In the genomic region with DNA sequence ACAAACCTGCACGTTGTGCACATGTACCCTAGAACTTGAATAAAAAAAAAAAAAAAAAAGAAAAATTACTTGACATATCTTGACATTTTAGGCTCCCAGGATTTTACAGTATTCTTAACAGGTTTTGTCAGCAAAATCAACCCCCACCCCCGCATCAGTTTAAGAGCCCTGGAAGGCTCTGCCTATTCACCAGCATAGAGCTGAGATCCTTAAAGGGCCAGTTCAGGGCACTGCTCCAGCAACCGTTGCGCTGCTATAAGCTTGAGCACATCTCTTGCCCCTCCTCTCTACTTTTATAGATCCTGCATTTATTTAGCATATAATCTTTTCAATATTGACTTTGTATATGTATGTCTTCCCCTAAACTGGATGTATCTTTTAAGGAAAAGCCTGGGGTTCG, we compare ENCODE assay signal across 8 cellular contexts. TPM values are rescaled to one million over a fixed set of nuclear protein-coding genes. Genes with fewer than 3 reads are reported as not detected.
DNase-seq lines count a peak whose midpoint lies in the region; ATAC-seq, FAIRE-seq and TF ChIP-seq lines count a peak whose summit lies in the region.

No MANE protein-coding gene starts in this region.

- H3K4me1 ChIP-seq in GM12878 (ENCODE audit: control insufficient read depth, insufficient read depth, low read length) = peaks cover 7% of the 10 kb centered on the region
- no peaks in the 10 kb centered on the region for H3K4me1 ChIP-seq in iPS DF 6.9 (ENCODE audit: control insufficient read depth, insufficient read depth, low read length)

- WGBS in GM12878 (ENCODE audit: insufficient coverage, insufficient replicate concordance, low lambda C conversion rate, missing lambda C conversion rate) = 26% methylated on average over 4 of the region's 5 CpGs
- no CpG with 5 or more reads among the region's 5 CpGs for WGBS in iPS DF 6.9 (ENCODE audit: insufficient coverage, insufficient read length)

- no peak for TF ChIP-seq EP300 in GM12878 (IDR thresholded peaks at IDR 0.05; ENCODE audit: borderline replicate concordance in 1 of 2, control insufficient read depth in 1 of 2, low read depth in 2 of 2, low read length in 2 of 2)

- H3K9ac ChIP-seq in GM12878 (ENCODE audit: control insufficient read depth, insufficient read depth, low read length) = peak overlapping the region; percentile 95

- no peaks in the 10 kb centered on the region for H3K27me3 ChIP-seq in GM12878 (replicated peaks in 1 of 2; ENCODE audit: control insufficient read depth in 2 of 2, insufficient read depth in 2 of 2, low read length in 1 of 2)
- no peaks in the 10 kb centered on the region for H3K27me3 ChIP-seq in iPS DF 6.9 (ENCODE audit: control insufficient read depth, insufficient read depth, low read length)

- RAD21 ChIA-PET in GM12878 (lab: Charles Lee; ENCODE audit: unreplicated experiment) = interaction anchor here (1.2 to 4.6 kb wide), 3 partner anchors 36 to 370 kb away, joined by 3 to 65 read pairs (median 12); a partner anchor contains a TSS

- no peak for TF ChIP-seq RAD21 in GM12878 (IDR thresholded peaks at IDR 0.05; ENCODE audit: insufficient read depth, low read depth, low read length)

- intact Hi-C loops in GM12878 (cut with micrococcal nuclease; ENCODE audit: unreplicated experiment) = no loop called here

- H4K20me1 ChIP-seq in GM12878 (ENCODE audit: control insufficient read depth, insufficient read depth) = peaks cover 6% of the 10 kb centered on the region; the same call in 1 of the 2 replicates

- H3K4me3 ChIP-seq in GM12878 (peak overlapping the region; percentile 92), iPS DF 6.9 (ENCODE audit: low read length) (peak overlapping the region; percentile 75; the same call in 1 of the 2 replicates), retinal pigment epithelial cell (ENCODE audit: low read length) (peak overlapping the region; percentile 67)

- H3K79me2 ChIP-seq in GM12878 (ENCODE audit: control insufficient read depth, insufficient read depth, low read length) = peaks cover 42% of the 10 kb centered on the region

- H3K9me3 ChIP-seq in GM12878 (replicated peaks; ENCODE audit: control insufficient read depth, insufficient read depth, low read length) = no peaks in the 10 kb centered on the region
- H3K9me3 ChIP-seq in iPS DF 6.9 (ENCODE audit: control insufficient read depth, insufficient read depth, low read length) = no peaks in the 10 kb centered on the region

- DNase-seq in GF-D8 (lab: John Stamatoyannopoulos, UW) (peak; percentile 76), HTR-8/SVneo (ENCODE audit: insufficient read length, low spot score) (peak; percentile 43), RPMI8226 (peak; percentile 75), GM12878 (ENCODE audit: low read depth, low spot score) (no peak), iPS DF 6.9 (ENCODE audit: low read depth, low spot score) (no peak), retinal pigment epithelial cell (ENCODE audit: low read depth) (no peak)

- FAIRE-seq in HTR-8/SVneo (lab: Jason Lieb, UNC) (no peak), GM12878 (lab: Jason Lieb, UNC) (no peak)

- SMC1A ChIA-PET in GM12878 (lab: Charles Lee; ENCODE audit: uncharacterized antibody, unreplicated experiment) = interaction anchor here (0.8 to 5.9 kb wide), 4 partner anchors 16 to 411 kb away, joined by 3 to 67 read pairs (median 5); a partner anchor contains a TSS

- peak overlapping the region; percentile 80; the same call in 1 of the 2 replicates for H3K27ac ChIP-seq in GM12878 (ENCODE audit: control insufficient read depth, insufficient read depth)
- no peak overlapping the region for H3K27ac ChIP-seq in iPS DF 6.9 (ENCODE audit: low read length)

- no peak for TF ChIP-seq POLR2A in GM12878 (IDR thresholded peaks at IDR 0.05; ENCODE audit: low read depth, low read length)

- ATAC-seq in GM12878 (peak; percentile 24; the same call in 2 of the 3 replicates), HG03095 (IDR thresholded peaks at IDR 0.05; ENCODE audit: unreplicated experiment) (no peak), GM21576 (IDR thresholded peaks at IDR 0.05; ENCODE audit: unreplicated experiment) (no peak)

- BruUV-seq in GM12878 (replicated peaks; lab: Mats Ljungman, UMichigan) = TSS peak; percentile 89

- H3K36me3 ChIP-seq in GM12878 (ENCODE audit: control insufficient read depth in 2 of 2, insufficient read depth in 2 of 2, low read length in 1 of 2) (peaks cover 1 to 3% of the 10 kb centered on the region in 2 experiments; a peak in 3 of 4 replicates), iPS DF 6.9 (ENCODE audit: control insufficient read depth, insufficient read depth, low read length) (no peaks in the 10 kb centered on the region)

- TF ChIP-seq CTCF in GM12878 (IDR thresholded peaks at IDR 0.05 in 2 of 3, conservative IDR thresholded peaks at IDR 0.05 in 1 of 3; ENCODE audit: control insufficient read depth in 2 of 3, extremely low read depth in 1 of 3, insufficient read depth in 1 of 3, low read depth in 3 of 3, low read length in 3 of 3) (no peak), retinal pigment epithelial cell (conservative IDR thresholded peaks at IDR 0.05; ENCODE audit: low read depth, low read length) (no peak)

- CTCF ChIA-PET in GM12878 (lab: Yijun Ruan, JAX) = interaction anchor here (0.6 to 6.6 kb wide), 6 partner anchors 37 to 1941 kb away, joined by 3 to 93 read pairs (median 4); a partner anchor contains a TSS

- POLR2A ChIA-PET in GM12878 (lab: Charles Lee) = interaction anchor here (0.7 to 3.6 kb wide), 5 partner anchors 13 to 289 kb away, joined by 3 to 42 read pairs (median 7); a partner anchor contains a TSS

- H3K4me2 ChIP-seq in GM12878 (ENCODE audit: control insufficient read depth, insufficient read depth) = peak overlapping the region; percentile 89

- in situ Hi-C loops in GM12878 (cut with MboI) = no loop called here

- H2AFZ ChIP-seq in GM12878 (ENCODE audit: control insufficient read depth, low read depth, low read length) = peak overlapping the region; percentile 89

RNA-seq across cellular contexts. Expression of a gene that starts 0.7 kb away (rescaled TPM):
- 53.3 and 53.4 TPM in 2 replicates for total RNA-seq in GM12878 (2013; cell fraction: nucleolus; rRNA removed)
- total RNA-seq in GM12878 (2014; rRNA removed) (47.5 and 62.2 TPM in 2 replicates), GM12878 (2014; rRNA removed; fragmentation: Illumina TruSeq; extraction: Trizol) (47.8 and 48.3 TPM in 2 replicates), GM12878 (2021) (49.3 and 49.6 TPM in 2 replicates)
- 12.1 TPM for polyA plus RNA-seq in GM12878 (2011; ENCODE audit: low read depth)
- polyA plus RNA-seq in GM12878 (2011; rRNA removed) (32.1 and 36.1 TPM in 2 replicates), GM12878 (2014; fragmentation: Illumina TruSeq; extraction: Trizol) (25.5 and 32.2 TPM in 2 replicates), GM12878 (2014; fragmentation: Nextera tagmentation; extraction: Ambion mirVana) (10 to 100 TPM; 17.6 to 64.8 TPM), GM12878 (2014; rRNA removed) (19.2 and 22.0 TPM in 2 replicates), GM12878 (2016; fragmentation: Nextera tagmentation; extraction: Ambion mirVana) (10 to 100 TPM; 51.1 to 53.2 TPM)
- 21.8 and 26.0 TPM in 2 replicates for polyA plus RNA-seq in GM12878 (2011; cell fraction: cytosol; rRNA removed)
- 13.0 and 16.1 TPM in 2 replicates for polyA plus RNA-seq in GM12878 (2011; cell fraction: nucleus; rRNA removed)
- polyA plus RNA-seq in GM12878 (2012) = 16.4 and 16.8 TPM in 2 replicates
- 76.4 and 83.2 TPM in 2 replicates for polyA minus RNA-seq in GM12878 (2011; rRNA and poly(A)+ RNA removed)
- 21.2 and 28.9 TPM in 2 replicates for polyA minus RNA-seq in GM12878 (2011; cell fraction: cytosol; rRNA and poly(A)+ RNA removed)
- polyA minus RNA-seq in GM12878 (2011; cell fraction: nucleus; rRNA and poly(A)+ RNA removed) = 11.7 and 18.3 TPM in 2 replicates

RNA-seq across cellular contexts. Expression of a gene that starts 35.2 kb away (rescaled TPM):
- total RNA-seq in GM12878 (2013; cell fraction: nucleolus; rRNA removed) = 135 and 149 TPM in 2 replicates
- total RNA-seq in GM12878 (2014; rRNA removed) (9.1 and 11.6 TPM in 2 replicates), GM12878 (2014; rRNA removed; fragmentation: Illumina TruSeq; extraction: Trizol) (8.4 and 9.0 TPM in 2 replicates), GM12878 (2021) (20.7 and 23.9 TPM in 2 replicates)
- 13.0 TPM for polyA plus RNA-seq in GM12878 (2011; ENCODE audit: low read depth)
- polyA plus RNA-seq in GM12878 (2011; rRNA removed) (9.5 and 20.7 TPM in 2 replicates), GM12878 (2014; fragmentation: Illumina TruSeq; extraction: Trizol) (12.7 and 16.3 TPM in 2 replicates), GM12878 (2014; fragmentation: Nextera tagmentation; extraction: Ambion mirVana) (1 to 10 TPM; 4.9 to 5.7 TPM), GM12878 (2014; rRNA removed) (16.5 and 19.3 TPM in 2 replicates), GM12878 (2016; fragmentation: Nextera tagmentation; extraction: Ambion mirVana) (1 to 10 TPM; 5.4 to 6.8 TPM)
- polyA plus RNA-seq in GM12878 (2011; cell fraction: cytosol; rRNA removed) = 17.4 and 19.1 TPM in 2 replicates
- 132 and 186 TPM in 2 replicates for polyA plus RNA-seq in GM12878 (2011; cell fraction: nucleus; rRNA removed)
- 23.5 and 23.6 TPM in 2 replicates for polyA plus RNA-seq in GM12878 (2012)
- polyA minus RNA-seq in GM12878 (2011; rRNA and poly(A)+ RNA removed) = 30.9 and 35.5 TPM in 2 replicates
- 8.3 and 11.5 TPM in 2 replicates for polyA minus RNA-seq in GM12878 (2011; cell fraction: cytosol; rRNA and poly(A)+ RNA removed)
- polyA minus RNA-seq in GM12878 (2011; cell fraction: nucleus; rRNA and poly(A)+ RNA removed) = 54.3 and 61.1 TPM in 2 replicates

RNA-seq across cellular contexts. Expression of a gene that starts 45.2 kb away (rescaled TPM):
- 171 and 172 TPM in 2 replicates for total RNA-seq in GM12878 (2013; cell fraction: nucleolus; rRNA removed)
- total RNA-seq in GM12878 (2014; rRNA removed) (13.2 and 15.6 TPM in 2 replicates), GM12878 (2014; rRNA removed; fragmentation: Illumina TruSeq; extraction: Trizol) (10.7 and 12.1 TPM in 2 replicates), GM12878 (2021) (24.5 and 31.9 TPM in 2 replicates)
- 10.1 TPM for polyA plus RNA-seq in GM12878 (2011; ENCODE audit: low read depth)
- polyA plus RNA-seq in GM12878 (2011; rRNA removed) (10.4 and 11.4 TPM in 2 replicates), GM12878 (2014; fragmentation: Illumina TruSeq; extraction: Trizol) (14.5 and 16.9 TPM in 2 replicates), GM12878 (2014; fragmentation: Nextera tagmentation; extraction: Ambion mirVana) (1 to 10 TPM; 2.5 to 2.6 TPM), GM12878 (2014; rRNA removed) (14.8 and 15.4 TPM in 2 replicates), GM12878 (2016; fragmentation: Nextera tagmentation; extraction: Ambion mirVana) (10 to 100 TPM in 1 of 2 experiments, 1 to 10 TPM in 1; 2.5 to 10.8 TPM)
- polyA plus RNA-seq in GM12878 (2011; cell fraction: cytosol; rRNA removed) = 12.4 and 14.7 TPM in 2 replicates
- 43.4 and 58.1 TPM in 2 replicates for polyA plus RNA-seq in GM12878 (2011; cell fraction: nucleus; rRNA removed)
- polyA plus RNA-seq in GM12878 (2012) = 12.7 and 13.7 TPM in 2 replicates
- 34.7 and 37.3 TPM in 2 replicates for polyA minus RNA-seq in GM12878 (2011; rRNA and poly(A)+ RNA removed)
- 14.4 and 16.5 TPM in 2 replicates for polyA minus RNA-seq in GM12878 (2011; cell fraction: cytosol; rRNA and poly(A)+ RNA removed)
- polyA minus RNA-seq in GM12878 (2011; cell fraction: nucleus; rRNA and poly(A)+ RNA removed) = 44.2 and 64.9 TPM in 2 replicates

RNA-seq across cellular contexts. Expression of a gene that starts 55.8 kb away (rescaled TPM):
- total RNA-seq in GM12878 (2013; cell fraction: nucleolus; rRNA removed) = 17.4 and 21.3 TPM in 2 replicates
- total RNA-seq in GM12878 (2014; rRNA removed) (1.9 and 2.0 TPM in 2 replicates), GM12878 (2014; rRNA removed; fragmentation: Illumina TruSeq; extraction: Trizol) (1.5 and 1.6 TPM in 2 replicates), GM12878 (2021) (3.9 and 4.6 TPM in 2 replicates)
- 2.9 TPM for polyA plus RNA-seq in GM12878 (2011; ENCODE audit: low read depth)
- polyA plus RNA-seq in GM12878 (2011; rRNA removed) (3.5 and 3.9 TPM in 2 replicates), GM12878 (2014; fragmentation: Illumina TruSeq; extraction: Trizol) (1.9 and 4.8 TPM in 2 replicates), GM12878 (2014; fragmentation: Nextera tagmentation; extraction: Ambion mirVana) (1 to 10 TPM in 1 of 2 experiments, under 1 TPM in 1; 0.26 to 1.0 TPM), GM12878 (2014; rRNA removed) (3.6 and 4.0 TPM in 2 replicates), GM12878 (2016; fragmentation: Nextera tagmentation; extraction: Ambion mirVana) (1 to 10 TPM in 1 of 2 experiments, under 1 TPM in 1; 0.68 to 1.2 TPM)
- polyA plus RNA-seq in GM12878 (2011; cell fraction: cytosol; rRNA removed) = 1.2 and 1.9 TPM in 2 replicates
- 36.5 and 46.4 TPM in 2 replicates for polyA plus RNA-seq in GM12878 (2011; cell fraction: nucleus; rRNA removed)
- 4.4 and 6.2 TPM in 2 replicates for polyA plus RNA-seq in GM12878 (2012)
- polyA minus RNA-seq in GM12878 (2011; rRNA and poly(A)+ RNA removed) = 1.3 and 1.5 TPM in 2 replicates
- 1.3 TPM in 1 of 2 replicates, not detected in the other for polyA minus RNA-seq in GM12878 (2011; cell fraction: cytosol; rRNA and poly(A)+ RNA removed)
- polyA minus RNA-seq in GM12878 (2011; cell fraction: nucleus; rRNA and poly(A)+ RNA removed) = 3.6 and 4.8 TPM in 2 replicates

Comparison
In these comparisons a context has a peak if more than half of its experiments do, and no peak if none do; other contexts are left out.
1. DNase-seq: peak in GF-D8 (single experiment), HTR-8/SVneo (single experiment) and RPMI8226 (single experiment); none in GM12878 (single experiment), iPS DF 6.9 (single experiment) and retinal pigment epithelial cell (single experiment).
2. Peak in every context shown above with its lines, with median percentiles within 50 percentile points of each other: H3K4me3 ChIP-seq.